Comparison of ENCODE assay signal across 1 cellular context in the genomic region with DNA sequence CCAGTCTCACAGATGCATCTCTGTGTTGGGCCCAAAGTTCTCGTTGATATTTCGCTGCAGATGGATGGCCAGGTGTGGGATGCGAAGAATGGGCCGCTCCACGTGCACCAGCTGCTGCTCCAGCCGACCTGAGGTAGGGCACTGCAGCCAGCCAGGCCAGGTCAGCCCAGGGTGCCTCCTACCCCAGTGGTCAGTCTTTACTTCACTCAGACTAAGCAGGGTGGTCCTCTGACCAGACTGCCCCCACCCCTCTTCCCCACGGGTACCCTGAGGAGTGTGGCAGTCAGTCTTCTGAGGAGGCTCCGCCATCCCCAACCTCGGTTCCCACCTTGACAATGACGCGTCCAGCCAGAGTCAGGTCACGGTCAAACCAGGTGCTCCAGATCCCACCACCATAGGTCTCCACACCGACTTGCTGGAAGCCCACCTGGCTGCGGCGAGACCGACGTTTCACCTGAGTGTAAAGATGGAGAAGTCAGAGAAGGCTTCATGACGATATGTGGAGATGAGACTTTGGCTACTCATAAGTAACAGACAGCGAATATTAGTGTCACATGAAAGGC.
TF ChIP-seq lines count a peak whose summit lies in the region.

No MANE protein-coding gene starts in this region.

TF ChIP-seq in H1, 55 proteins besides CTCF, POLR2A, EP300 and RAD21:
- TF ChIP-seq KDM5A (IDR thresholded peaks at IDR 0.05; ENCODE audit: low read length) (no peak), EZH2 (IDR thresholded peaks at IDR 0.05; ENCODE audit: low read depth, low read length, severe bottlenecking) (no peak), ASH2L (IDR thresholded peaks at IDR 0.05; ENCODE audit: low read length) (no peak), CREB1 (IDR thresholded peaks at IDR 0.05) (no peak), HDAC6 (IDR thresholded peaks at IDR 0.05; ENCODE audit: low read depth, low read length) (no peak), SIN3A (conservative IDR thresholded peaks at IDR 0.05 in 1 of 2, IDR thresholded peaks at IDR 0.05 in 1 of 2; ENCODE audit: low read depth in 1 of 2, low read length in 2 of 2) (no peak), POU5F1 (IDR thresholded peaks at IDR 0.05; ENCODE audit: low read depth, low read length) (no peak), CBX5 (IDR thresholded peaks at IDR 0.05; ENCODE audit: low read depth, low read length) (no peak), RXRA (IDR thresholded peaks at IDR 0.05; ENCODE audit: insufficient read depth, low read depth, low read length) (no peak), SP1 (IDR thresholded peaks at IDR 0.05; ENCODE audit: low read depth, low read length) (no peak), POLR2AphosphoS5 (IDR thresholded peaks at IDR 0.05; ENCODE audit: low read depth, low read length) (no peak), CTBP2 (IDR thresholded peaks at IDR 0.05; ENCODE audit: borderline replicate concordance, insufficient read depth, insufficient read length, low read length) (no peak), SP4 (IDR thresholded peaks at IDR 0.05; ENCODE audit: low read length) (no peak), CHD2 (IDR thresholded peaks at IDR 0.05; ENCODE audit: low read length) (no peak), KDM4A (IDR thresholded peaks at IDR 0.05; ENCODE audit: low read depth, low read length, severe bottlenecking) (no peak), PHF8 (conservative IDR thresholded peaks at IDR 0.05; ENCODE audit: low read depth, low read length) (no peak), TCF12 (IDR thresholded peaks at IDR 0.05; ENCODE audit: low read depth, low read length) (no peak), MAFK (IDR thresholded peaks at IDR 0.05; ENCODE audit: low read depth, low read length) (no peak)
- TF ChIP-seq, protein P1, sequence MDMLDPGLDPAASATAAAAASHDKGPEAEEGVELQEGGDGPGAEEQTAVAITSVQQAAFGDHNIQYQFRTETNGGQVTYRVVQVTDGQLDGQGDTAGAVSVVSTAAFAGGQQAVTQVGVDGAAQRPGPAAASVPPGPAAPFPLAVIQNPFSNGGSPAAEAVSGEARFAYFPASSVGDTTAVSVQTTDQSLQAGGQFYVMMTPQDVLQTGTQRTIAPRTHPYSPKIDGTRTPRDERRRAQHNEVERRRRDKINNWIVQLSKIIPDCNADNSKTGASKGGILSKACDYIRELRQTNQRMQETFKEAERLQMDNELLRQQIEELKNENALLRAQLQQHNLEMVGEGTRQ (IDR thresholded peaks at IDR 0.05; ENCODE audit: low read length): no peak
- TF ChIP-seq, protein P2, sequence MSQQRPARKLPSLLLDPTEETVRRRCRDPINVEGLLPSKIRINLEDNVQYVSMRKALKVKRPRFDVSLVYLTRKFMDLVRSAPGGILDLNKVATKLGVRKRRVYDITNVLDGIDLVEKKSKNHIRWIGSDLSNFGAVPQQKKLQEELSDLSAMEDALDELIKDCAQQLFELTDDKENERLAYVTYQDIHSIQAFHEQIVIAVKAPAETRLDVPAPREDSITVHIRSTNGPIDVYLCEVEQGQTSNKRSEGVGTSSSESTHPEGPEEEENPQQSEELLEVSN (IDR thresholded peaks at IDR 0.05): no peak
